In genomic region chr17:29369831-29370735, GRCh38 we compare ENCODE assay signal across 8 cellular contexts. TPM values are rescaled to one million over a fixed set of nuclear protein-coding genes. Genes with fewer than 3 reads are reported as not detected.
DNase-seq lines count a peak whose midpoint lies in the region; ATAC-seq, FAIRE-seq and TF ChIP-seq lines count a peak whose summit lies in the region.

No MANE protein-coding gene starts in this region.

- DNase-seq in D721Med (ENCODE audit: insufficient read length, low spot score) (peak; percentile 68), NCI-H460 (ENCODE audit: extremely low read depth, low read depth) (peak; percentile 82), colonic mucosa (peak; percentile 65)
- DNase-seq in activated CD4-positive, alpha-beta T cell treated with anti-CD3 and anti-CD28 coated beads for 1 hour, result peak; percentile 36
- peak; percentile 36 for DNase-seq in stimulated activated CD4-positive, alpha-beta T cell treated with anti-CD3 and anti-CD28 coated beads, Interleukin-1b, Interleukin-23, amount 100 ng/mL, for 48 hours

- peak; percentile 97 for FAIRE-seq in D721Med (lab: Jason Lieb, UNC)

- H3K36me3 ChIP-seq in colonic mucosa, result no peaks in the 10 kb centered on the region

- intact Hi-C loops in colonic mucosa (cut with DNase I), result loop anchor here (2.0 kb wide), 1 partner anchor 167 kb away; no protein-coding TSS in a partner anchor

- H3K27me3 ChIP-seq in colonic mucosa (no peaks in the 10 kb centered on the region), layer of hippocampus (ENCODE audit: control insufficient read depth, insufficient read depth, low read length) (no peaks in the 10 kb centered on the region)

- H3K27ac ChIP-seq in colonic mucosa, result peak overlapping the region; percentile 19
- H3K27ac ChIP-seq in layer of hippocampus (ENCODE audit: low read depth, low read length), result peak overlapping the region; percentile 64

- no peaks in the 10 kb centered on the region for H3K4me1 ChIP-seq in colonic mucosa

- peak overlapping the region; percentile 4 for H3K4me3 ChIP-seq in colonic mucosa

- ATAC-seq in HG02885 (IDR thresholded peaks at IDR 0.05; ENCODE audit: poor library complexity, unreplicated experiment), result peak; percentile 71
- no peak for ATAC-seq in HG03469 (IDR thresholded peaks at IDR 0.05; ENCODE audit: unreplicated experiment)

- peak overlapping the region in 1 of 2 donors; percentile 51 for H3K9ac ChIP-seq in colonic mucosa (ENCODE audit: low read depth in 2 of 2, low read length in 2 of 2)

- TF ChIP-seq CTCF in D721Med (IDR thresholded peaks at IDR 0.05; ENCODE audit: insufficient read depth, missing control alignments) (peak; percentile 98), colonic mucosa (IDR thresholded peaks at IDR 0.05) (peak; percentile 77)

- H3K9me3 ChIP-seq in colonic mucosa, result no peaks in the 10 kb centered on the region

RNA-seq across cellular contexts. Expression of gene TAOK1, which starts 20.1 kb away (rescaled TPM):
- 43.8 and 50.6 TPM in 2 replicates for total RNA-seq in NCI-H460 (2014; rRNA removed; shearing (Covaris generic))
- 26.5 and 26.9 TPM in 2 replicates for polyA plus RNA-seq in NCI-H460 (2014; cell fraction: nucleus; rRNA removed)
- 10 to 100 TPM; 42.1 to 57.1 TPM for total RNA-seq in colonic mucosa
